8 cellular contexts compared by ENCODE assay signal in genomic region chr19:10421240-10421948, GRCh38. TPM values are rescaled to one million over a fixed set of nuclear protein-coding genes. Genes with fewer than 3 reads are reported as not detected.
DNase-seq lines count a peak whose midpoint lies in the region; ATAC-seq and TF ChIP-seq lines count a peak whose summit lies in the region.

No MANE protein-coding gene starts in this region.

- H3K27ac ChIP-seq in A673 (ENCODE audit: low read depth, low read length, poor library complexity, severe bottlenecking) (peak overlapping the region; percentile 89), SJCRH30 (no peak overlapping the region; the same call in 1 of the 2 replicates)

- TF ChIP-seq CTCF in A673 (conservative IDR thresholded peaks at IDR 0.05; ENCODE audit: low read depth, low read length) (peak; percentile 7), GM10248 (IDR thresholded peaks at IDR 0.05; ENCODE audit: control extremely low read depth, extremely low read depth, low read depth, missing control alignments) (peak; percentile 5)

- H3K4me1 ChIP-seq in A673 (ENCODE audit: insufficient read depth, low read length, poor library complexity, severe bottlenecking), result peaks cover 40% of the 10 kb centered on the region
- H3K4me1 ChIP-seq in SJCRH30, result peaks cover 22% of the 10 kb centered on the region

- POLR2A ChIA-PET in A673 (lab: Charles Lee; ENCODE audit: low non-redundant PET) (no interaction called here), GM10248 (lab: Yijun Ruan, JAX) (interaction anchor here (1.1 kb wide), 1 partner anchor 9 kb away, joined by 3 read pairs; no protein-coding TSS in a partner anchor)

- no TSS peak for BruUV-seq in A673 (replicated peaks; lab: Mats Ljungman, UMichigan)

- no peaks in the 10 kb centered on the region for H3K36me3 ChIP-seq in A673 (ENCODE audit: insufficient read depth, low read length, poor library complexity, severe bottlenecking)
- H3K36me3 ChIP-seq in SJCRH30, result no peaks in the 10 kb centered on the region

- H3K9me3 ChIP-seq in A673 (ENCODE audit: low read depth, low read length, poor library complexity, severe bottlenecking) (no peaks in the 10 kb centered on the region), SJCRH30 (replicated peaks) (no peaks in the 10 kb centered on the region)

- H3K4me3 ChIP-seq in A673 (ENCODE audit: low read depth, low read length, poor library complexity, severe bottlenecking) (peak overlapping the region; percentile 83), SJCRH30 (peak overlapping the region; percentile 64)

- H3K27me3 ChIP-seq in A673 (replicated peaks; ENCODE audit: insufficient read depth, low read depth, low read length, poor library complexity), result no peaks in the 10 kb centered on the region
- H3K27me3 ChIP-seq in SJCRH30, result no peaks in the 10 kb centered on the region

- intact Hi-C loops in A673 (cut with micrococcal nuclease; ENCODE audit: unreplicated experiment), result no loop called here

- DNase-seq in A673 (ENCODE audit: low spot score) (peak; percentile 44), GM10248 (ENCODE audit: extremely low spot score) (peak; percentile 21), SJCRH30 (no peak), epidermal melanocyte (ENCODE audit: insufficient read length, low spot score) (peak; percentile 15), NCI-H748 treated with DMSO at 0.1 percent for 48 hours (lab: John Stamatoyannopoulos, UW) (no peak)

- ATAC-seq in HG03139 (IDR thresholded peaks at IDR 0.05; ENCODE audit: unreplicated experiment) (no peak), HG03097 (IDR thresholded peaks at IDR 0.05; ENCODE audit: low FRiP score, unreplicated experiment) (no peak), HG03432 (IDR thresholded peaks at IDR 0.05; ENCODE audit: unreplicated experiment) (no peak)

- CTCF ChIA-PET in A673 (lab: Charles Lee) (interaction anchor here (0.6 to 0.7 kb wide), 3 partner anchors 20 to 381 kb away, joined by 3 to 10 read pairs (median 3); no protein-coding TSS in a partner anchor), GM10248 (lab: Yijun Ruan, JAX) (interaction anchor here (0.7 to 29.5 kb wide), 9 partner anchors 8 to 451 kb away, joined by 3 to 979 read pairs (median 3); partner anchors contain the start of genes CDC37, ICAM1 and TYK2)

RNA-seq across cellular contexts. Expression of gene PDE4A, which starts 1.1 kb away (rescaled TPM):
- 32.5 and 40.1 TPM in 2 replicates for total RNA-seq in A673 (2021)
- 3.7 and 4.2 TPM in 2 replicates for total RNA-seq in SJCRH30 (2014; rRNA removed; shearing (Covaris generic))

RNA-seq across cellular contexts. Expression of gene CDC37, which starts 18.1 kb away (rescaled TPM):
- total RNA-seq in A673 (2021), result 272 and 288 TPM in 2 replicates
- 118 and 130 TPM in 2 replicates for total RNA-seq in SJCRH30 (2014; rRNA removed; shearing (Covaris generic))

RNA-seq across cellular contexts. Expression of gene TYK2, which starts 41.0 kb away (rescaled TPM):
- total RNA-seq in A673 (2021), result 118 and 121 TPM in 2 replicates
- total RNA-seq in SJCRH30 (2014; rRNA removed; shearing (Covaris generic)), result 45.8 and 56.1 TPM in 2 replicates

Comparison
In these comparisons a context has a peak if more than half of its experiments do, and no peak if none do; other contexts are left out.
1. DNase-seq: peak in A673 (single experiment), GM10248 (single experiment) and epidermal melanocyte (single experiment); none in SJCRH30 (0 of 2) and NCI-H748 treated with DMSO at 0.1 percent for 48 hours (single experiment).